In the genomic region with DNA sequence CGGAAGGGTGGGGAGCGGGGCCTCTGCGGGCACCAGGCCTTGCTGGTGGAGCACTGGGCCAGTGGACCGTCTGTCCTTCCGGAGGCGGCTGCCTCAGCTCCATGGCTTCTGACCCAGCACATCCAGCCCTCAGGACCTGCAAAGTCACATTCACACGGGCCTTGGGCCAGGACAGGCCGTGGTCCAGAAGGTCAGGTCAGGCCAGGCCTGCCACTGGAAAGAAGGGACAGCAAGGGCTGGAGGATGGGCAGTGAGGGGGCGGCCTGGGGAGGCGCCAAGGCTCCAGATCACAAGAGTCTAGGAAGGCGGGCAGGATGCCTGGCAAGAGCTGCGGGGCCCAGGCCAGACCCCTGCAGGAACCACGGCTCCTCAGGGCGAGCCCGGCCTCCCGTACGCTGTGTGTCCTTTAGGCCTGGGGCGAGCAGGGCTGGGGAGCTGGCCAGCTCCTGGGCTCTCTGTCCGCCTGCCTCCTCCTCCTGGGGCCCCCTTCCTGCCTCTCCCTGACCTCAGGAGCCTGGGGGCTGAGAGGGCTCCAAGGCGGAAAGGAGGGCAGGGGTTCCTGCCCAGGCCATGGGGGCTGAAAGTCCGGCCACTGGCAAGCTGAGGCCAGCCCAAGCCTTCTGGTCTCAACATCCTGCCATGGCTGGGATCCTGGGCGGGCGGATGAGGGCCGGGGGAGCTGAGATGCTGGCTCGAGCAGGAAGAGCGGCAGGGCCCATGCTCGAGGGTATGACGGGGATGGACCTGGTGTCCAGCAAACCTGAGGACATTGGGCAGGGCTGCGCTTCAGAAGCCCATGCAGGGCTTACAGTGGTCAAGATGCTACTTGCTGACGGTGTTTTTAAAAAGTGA, we compare ENCODE assay signal across 24 cellular contexts.
A peak's percentile ranks its signal among the peaks of the same experiment; 100 is the strongest.
DNase-seq lines count a peak whose midpoint lies in the region; ATAC-seq and TF ChIP-seq lines count a peak whose summit lies in the region.
"Had no signal": no experiment of that assay in that cellular context is flagged by ENCODE, and none has a peak within 500 bp of the region (broad histone marks: within the 10 kb centered on the region; RNA-seq: fewer than 3 reads in every experiment).

No MANE protein-coding gene starts in this region.

- in situ Hi-C loops in IMR-90 (cut with MboI; ENCODE audit: low sequenced_read_pairs): no loop called here

- H3K27me3 Mint-ChIP-seq in CD4-positive, CD25-positive, alpha-beta regulatory T cell: no peaks in the 10 kb centered on the region
- H3K27me3 Mint-ChIP-seq: activated naive CD8-positive, alpha-beta T cell treated with anti-CD3 and anti-CD28 coated beads, Interleukin-2, amount 50 U/mL, for 24 hours; CD8-positive, alpha-beta memory T cell; naive thymus-derived CD4-positive, alpha-beta T cell had no signal

- 92% methylated on average over 16 of the region's 30 CpGs; no CpG with 5 or more reads in 1 of the 2 experiments for WGBS in IMR-90 (ENCODE audit: extremely low coverage in 2 of 2, insufficient read length in 1 of 2), 2 experiments
- WGBS in heart left ventricle, 4 donors: 52 to 71% (median 64%) methylated on average over 20 to 30 of the region's 30 CpGs

- TF ChIP-seq POLR2A in IMR-90 (IDR thresholded peaks at IDR 0.05; ENCODE audit: low read depth, low read length) (no peak), heart left ventricle (IDR thresholded peaks at IDR 0.05) (no peak)

- no peak overlapping the region for H2BK20ac ChIP-seq in IMR-90 (ENCODE audit: low read depth, low read length)

- no peak for ATAC-seq in CD4-positive, CD25-positive, alpha-beta regulatory T cell (ENCODE audit: low read depth in 2 of 2)
- ATAC-seq in IMR-90 (ENCODE audit: low read depth): no peak
- ATAC-seq in heart left ventricle: peak; percentile 83 to 85 (median 85)
- no peak for ATAC-seq in HG02610 (IDR thresholded peaks at IDR 0.05; ENCODE audit: unreplicated experiment)
- ATAC-seq: activated naive CD8-positive, alpha-beta T cell treated with anti-CD3 and anti-CD28 coated beads, Interleukin-2, amount 50 U/mL, for 24 hours; K562; left colon; naive thymus-derived CD4-positive, alpha-beta T cell; Panc1; SK-N-SH treated with all-trans-retinoic acid at 6 μM for 48 hours had no signal

- no peaks in the 10 kb centered on the region for H3K27me3 ChIP-seq in CD4-positive, CD25-positive, alpha-beta regulatory T cell (ENCODE audit: control insufficient read depth, insufficient read depth, low read length)
- H3K27me3 ChIP-seq in IMR-90 (ENCODE audit: control insufficient read depth, insufficient read depth, low read length) (no peaks in the 10 kb centered on the region), heart left ventricle (no peaks in the 10 kb centered on the region), osteoblast (ENCODE audit: insufficient read depth, low read length) (no peaks in the 10 kb centered on the region), SJCRH30 (no peaks in the 10 kb centered on the region)
- H3K27me3 ChIP-seq: stomach, tibial artery had no signal

- intact Hi-C loops in IMR-90 (cut with micrococcal nuclease) (no loop called here), heart left ventricle (cut with DNase I) (loop anchor here in 1 of 10 donors (2.0 kb wide), 1 partner anchor 33 kb away; no protein-coding TSS in a partner anchor)

- H3K4ac ChIP-seq in IMR-90 (ENCODE audit: low read depth, low read length): 0 out of 2 replicates have a peak overlapping the region, but pooled peaks have one; percentile 5

- H3K9ac ChIP-seq in IMR-90 (ENCODE audit: low read depth, low read length): no peak overlapping the region

- POLR2A ChIA-PET in IMR-90 (lab: Charles Lee; ENCODE audit: unreplicated experiment): no interaction called here

- peaks cover 0 to 15% (median 4%) of the 10 kb centered on the region in 4 donors for H3K4me1 Mint-ChIP-seq in CD4-positive, CD25-positive, alpha-beta regulatory T cell
- H3K4me1 Mint-ChIP-seq: activated naive CD8-positive, alpha-beta T cell treated with anti-CD3 and anti-CD28 coated beads, Interleukin-2, amount 50 U/mL, for 24 hours had no signal

- no peak overlapping the region for H4K5ac ChIP-seq in IMR-90 (ENCODE audit: low read depth, low read length)

- H3K18ac ChIP-seq in IMR-90 (ENCODE audit: low read depth, low read length): no peak overlapping the region

- CTCF ChIA-PET in IMR-90 (lab: Yijun Ruan, JAX): no interaction called here

- dilution Hi-C loops in IMR-90 (cut with HindIII; ENCODE audit: low sequenced_read_pairs, unreplicated experiment): no loop called here

- H2BK15ac ChIP-seq in IMR-90 (ENCODE audit: low read depth, low read length): no peak overlapping the region

- no peak overlapping the region for H4K91ac ChIP-seq in IMR-90 (ENCODE audit: insufficient read depth, low read depth, low read length)

- no peak overlapping the region for H3K27ac ChIP-seq in CD4-positive, CD25-positive, alpha-beta regulatory T cell (ENCODE audit: insufficient read depth, low read length, poor library complexity, severe bottlenecking)
- H3K27ac ChIP-seq in IMR-90 (ENCODE audit: insufficient read depth, low read length) (no peak overlapping the region), heart left ventricle (peak overlapping the region in 10 of 12 donors; percentile 4 to 77 (median 50)), osteoblast (ENCODE audit: low read depth, low read length) (no peak overlapping the region), SJCRH30 (no peak overlapping the region)
- H3K27ac ChIP-seq: stomach, tibial artery had no signal

- peak overlapping the region; percentile 4 to 71 (median 52) for H3K27ac Mint-ChIP-seq in CD4-positive, CD25-positive, alpha-beta regulatory T cell
- H3K27ac Mint-ChIP-seq: activated naive CD8-positive, alpha-beta T cell treated with anti-CD3 and anti-CD28 coated beads, Interleukin-2, amount 50 U/mL, for 24 hours had no signal

- H2AK5ac ChIP-seq in IMR-90 (ENCODE audit: low read depth, low read length): no peak overlapping the region

- peaks cover 0 to 2% (median 0%) of the 10 kb centered on the region in 7 donors for H3K9me3 Mint-ChIP-seq in CD4-positive, CD25-positive, alpha-beta regulatory T cell
- H3K9me3 Mint-ChIP-seq: activated naive CD8-positive, alpha-beta T cell treated with anti-CD3 and anti-CD28 coated beads, Interleukin-2, amount 50 U/mL, for 24 hours; CD8-positive, alpha-beta memory T cell; mesothelial cell of epicardium; naive thymus-derived CD4-positive, alpha-beta T cell had no signal

- H2AFZ ChIP-seq in IMR-90 (replicated peaks; ENCODE audit: low read length, poor library complexity) (peak overlapping the region; percentile 40), osteoblast (ENCODE audit: low read length) (no peak overlapping the region)

- H4K20me1 ChIP-seq in IMR-90 (ENCODE audit: insufficient read depth, low read length): peaks cover 4% of the 10 kb centered on the region; the same call in 1 of the 2 replicates
- peaks cover 4% of the 10 kb centered on the region for H4K20me1 ChIP-seq in osteoblast (ENCODE audit: insufficient read depth, low read length)

- DNase-seq in CD4-positive, CD25-positive, alpha-beta regulatory T cell: no peak
- no peak for DNase-seq in IMR-90
- DNase-seq in heart left ventricle: peak; percentile 60 to 89 (median 72)
- DNase-seq in osteoblast (ENCODE audit: insufficient read length, low spot score, missing footprints): peak; percentile 81
- DNase-seq in SJCRH30: no peak
- no peak for DNase-seq in NCI-H1417 treated with DMSO at 0.1 percent for 48 hours (lab: John Stamatoyannopoulos, UW)
- DNase-seq: activated CD4-positive, alpha-beta T cell treated with anti-CD3 and anti-CD28 coated beads, Interleukin-2, amount 50 U/mL, for 4 hours; activated CD8-positive, alpha-beta memory T cell treated with anti-CD3 and anti-CD28 coated beads, Interleukin-2, amount 50 U/mL, for 4 hours; activated naive CD8-positive, alpha-beta T cell treated with anti-CD3 and anti-CD28 coated beads, Interleukin-2, amount 50 U/mL, for 24 hours; CD8-positive, alpha-beta memory T cell; cerebellar nuclear complex; DMS153; left colon; naive thymus-derived CD4-positive, alpha-beta T cell; NCI-H1436 treated with DMSO at 0.1 percent for 48 hours; NCI-H524; stomach; T-helper 2 cell; tibial artery had no signal

- H2AK9ac ChIP-seq in IMR-90 (replicated peaks; ENCODE audit: low read depth, low read length, poor library complexity): peak overlapping the region; percentile 50

- H2BK5ac ChIP-seq in IMR-90 (ENCODE audit: low read depth, low read length, poor library complexity, severe bottlenecking): no peak overlapping the region

- BruUV-seq in IMR-90 (replicated peaks; lab: Mats Ljungman, UMichigan): no TSS peak

- no peaks in the 10 kb centered on the region for H3K4me1 ChIP-seq in CD4-positive, CD25-positive, alpha-beta regulatory T cell (ENCODE audit: control insufficient read depth, insufficient read depth, low read length, poor library complexity, severe bottlenecking)
- H3K4me1 ChIP-seq in IMR-90 (ENCODE audit: control insufficient read depth, insufficient read depth, low read length) (peaks cover 10% of the 10 kb centered on the region), heart left ventricle (peaks cover 0 to 22% (median 9%) of the 10 kb centered on the region in 12 donors), osteoblast (ENCODE audit: insufficient read depth, low read length) (peaks cover 23% of the 10 kb centered on the region), SJCRH30 (no peaks in the 10 kb centered on the region)
- H3K4me1 ChIP-seq: tibial artery had no signal

- H3K14ac ChIP-seq in IMR-90 (replicated peaks; ENCODE audit: low read depth, low read length): no peak overlapping the region; the same call in 1 of the 2 replicates

- no peak overlapping the region for H4K8ac ChIP-seq in IMR-90 (ENCODE audit: low read depth in 2 of 2, low read length in 2 of 2)

- peaks cover 11% of the 10 kb centered on the region for H3K36me3 Mint-ChIP-seq in CD4-positive, CD25-positive, alpha-beta regulatory T cell

- no peak for TF ChIP-seq RAD21 in IMR-90 (IDR thresholded peaks at IDR 0.05; ENCODE audit: low read length)

- no peak for TF ChIP-seq CTCF in IMR-90 (conservative IDR thresholded peaks at IDR 0.05; ENCODE audit: low read depth, low read length)
- TF ChIP-seq CTCF in heart left ventricle (IDR thresholded peaks at IDR 0.05): no peak
- TF ChIP-seq CTCF in osteoblast (IDR thresholded peaks at IDR 0.05; ENCODE audit: extremely low read depth, low read depth, low read length): no peak

- H3K79me1 ChIP-seq in IMR-90 (ENCODE audit: low read depth in 1 of 2, low read length in 2 of 2): no peaks in the 10 kb centered on the region; a peak in 1 of 4 replicates

- H3K23ac ChIP-seq in IMR-90 (ENCODE audit: low read depth, low read length): no peak overlapping the region

- no peak overlapping the region for H3K56ac ChIP-seq in IMR-90 (ENCODE audit: extremely low read depth, insufficient read depth, low read length)

- no peak overlapping the region for H3K4me3 Mint-ChIP-seq in CD4-positive, CD25-positive, alpha-beta regulatory T cell
- H3K4me3 Mint-ChIP-seq: activated naive CD8-positive, alpha-beta T cell treated with anti-CD3 and anti-CD28 coated beads, Interleukin-2, amount 50 U/mL, for 24 hours; CD8-positive, alpha-beta memory T cell; mesothelial cell of epicardium; naive thymus-derived CD4-positive, alpha-beta T cell had no signal

- H3K4me2 ChIP-seq in IMR-90 (ENCODE audit: low read depth, low read length) (no peak overlapping the region), osteoblast (ENCODE audit: insufficient read depth, low read length) (no peak overlapping the region)

- peaks cover 9% of the 10 kb centered on the region for H3K9me1 ChIP-seq in IMR-90 (ENCODE audit: insufficient read depth, low read length)

- no peak overlapping the region for H3K4me3 ChIP-seq in CD4-positive, CD25-positive, alpha-beta regulatory T cell (ENCODE audit: low read depth, low read length)
- H3K4me3 ChIP-seq in IMR-90 (ENCODE audit: insufficient read depth, low read depth, low read length): no peak overlapping the region
- H3K4me3 ChIP-seq in heart left ventricle: no peak overlapping the region
- H3K4me3 ChIP-seq in osteoblast (ENCODE audit: insufficient read depth, low read length): no peak overlapping the region
- H3K4me3 ChIP-seq in SJCRH30: no peak overlapping the region
- H3K4me3 ChIP-seq: K562, stomach, tibial artery had no signal

- H3K36me3 ChIP-seq in CD4-positive, CD25-positive, alpha-beta regulatory T cell (ENCODE audit: control insufficient read depth, insufficient read depth, low read length): peaks cover 63% of the 10 kb centered on the region
- H3K36me3 ChIP-seq in IMR-90 (ENCODE audit: control insufficient read depth, insufficient read depth, low read length): peaks cover 7% of the 10 kb centered on the region; the same call in 1 of the 2 replicates
- H3K36me3 ChIP-seq in heart left ventricle: peaks cover 0 to 22% (median 0%) of the 10 kb centered on the region in 9 donors
- peaks cover 10% of the 10 kb centered on the region for H3K36me3 ChIP-seq in osteoblast (ENCODE audit: insufficient read depth, low read length)
- H3K36me3 ChIP-seq in SJCRH30: no peaks in the 10 kb centered on the region

- H2BK120ac ChIP-seq in IMR-90 (ENCODE audit: low read depth, low read length): peak overlapping the region; percentile 46; the same call in 1 of the 2 replicates

- no peaks in the 10 kb centered on the region for H3K9me3 ChIP-seq in CD4-positive, CD25-positive, alpha-beta regulatory T cell (ENCODE audit: control insufficient read depth in 2 of 2, low read length in 2 of 2)
- H3K9me3 ChIP-seq in IMR-90 (ENCODE audit: control insufficient read depth, insufficient read depth, low read length): no peaks in the 10 kb centered on the region
- H3K9me3 ChIP-seq in heart left ventricle: no peaks in the 10 kb centered on the region
- no peaks in the 10 kb centered on the region for H3K9me3 ChIP-seq in osteoblast (ENCODE audit: low read depth, low read length)
- no peaks in the 10 kb centered on the region for H3K9me3 ChIP-seq in SJCRH30 (replicated peaks)
- H3K9me3 ChIP-seq: stomach, tibial artery had no signal

- no peaks in the 10 kb centered on the region for H3K79me2 ChIP-seq in osteoblast (ENCODE audit: insufficient read depth, low read length)

Comparison
In these comparisons a context has a peak if more than half of its experiments do, and no peak if none do; other contexts are left out.
1. ATAC-seq: peak in heart left ventricle (4 of 4); none in CD4-positive, CD25-positive, alpha-beta regulatory T cell (0 of 2), IMR-90 (single experiment) and HG02610 (single experiment).
2. DNase-seq: peak in heart left ventricle (5 of 5) and osteoblast (single experiment); none in CD4-positive, CD25-positive, alpha-beta regulatory T cell (0 of 3), IMR-90 (single experiment), SJCRH30 (0 of 2) and NCI-H1417 treated with DMSO at 0.1 percent for 48 hours (single experiment).
3. H3K27ac ChIP-seq: peak in heart left ventricle (10 of 12); none in CD4-positive, CD25-positive, alpha-beta regulatory T cell (single experiment), IMR-90 (single experiment), osteoblast (single experiment) and SJCRH30 (single experiment).